In genomic region chr1:155308493-155309422, GRCh38 we compare ENCODE assay signal across 8 cellular contexts. TPM values are rescaled to one million over a fixed set of nuclear protein-coding genes. Genes with fewer than 3 reads are reported as not detected.
DNase-seq lines count a peak whose midpoint lies in the region; TF ChIP-seq lines count a peak whose summit lies in the region.

TSS of gene FDPS (plus strand) at chr1:155308866. CDS start at chr1:155309790, 924 bp downstream.

- H2AK5ac ChIP-seq in H9 (ENCODE audit: insufficient read length, low read length), result no peak within 1 kb of the TSS

- H3K27ac Mint-ChIP-seq in H9 (peak within 1 kb of the TSS; percentile 98 to 99 (median 99)), nephron (peak within 1 kb of the TSS; percentile 87 to 97 (median 96))
- peak within 1 kb of the TSS; percentile 98 for H3K27ac Mint-ChIP-seq in stimulated activated naive CD8-positive, alpha-beta T cell treated with anti-CD3 and anti-CD28 coated beads, Interleukin-15, Interleukin-2, amounts not matched to agents 100 ng/mL and 50 ng/mL, for 24 hours

- peak within 1 kb of the TSS; percentile 60 for H3K18ac ChIP-seq in H9 (ENCODE audit: insufficient read length, low read depth, low read length)

- H3K4me2 ChIP-seq in H9 (ENCODE audit: insufficient read depth, insufficient read length, low read length), result peak within 1 kb of the TSS; percentile 94

- H3K23me2 ChIP-seq in H9 (ENCODE audit: insufficient read length, low read depth, low read length, poor library complexity, severe bottlenecking), result peaks cover 10% of the 10 kb centered on the region

- H3K27me3 Mint-ChIP-seq in H9 (ENCODE audit: low read depth), result no peaks in the 10 kb centered on the region
- no peaks in the 10 kb centered on the region for H3K27me3 Mint-ChIP-seq in nephron (ENCODE audit: low read depth)
- no peaks in the 10 kb centered on the region for H3K27me3 Mint-ChIP-seq in stimulated activated naive CD8-positive, alpha-beta T cell treated with anti-CD3 and anti-CD28 coated beads, Interleukin-15, Interleukin-2, amounts not matched to agents 100 ng/mL and 50 ng/mL, for 24 hours

- peaks cover 10% of the 10 kb centered on the region; the same call in 1 of the 2 replicates for H3K79me2 ChIP-seq in H9 (ENCODE audit: insufficient read depth, low read length)

- peak within 1 kb of the TSS; percentile 84 for H3K27ac ChIP-seq in H9 (ENCODE audit: insufficient read length, low read depth, low read length)

- H4K5ac ChIP-seq in H9 (ENCODE audit: insufficient read length, low read depth, low read length), result no peak within 1 kb of the TSS

- H3K4me1 Mint-ChIP-seq in H9 (peaks cover 13 to 24% of the 10 kb centered on the region in 2 experiments), nephron (peaks cover 28% of the 10 kb centered on the region)
- H3K4me1 Mint-ChIP-seq in stimulated activated naive CD8-positive, alpha-beta T cell treated with anti-CD3 and anti-CD28 coated beads, Interleukin-15, Interleukin-2, amounts not matched to agents 100 ng/mL and 50 ng/mL, for 24 hours (ENCODE audit: low read depth), result peaks cover 34% of the 10 kb centered on the region

- H3K14ac ChIP-seq in H9 (ENCODE audit: insufficient read depth, low read length), result no peak within 1 kb of the TSS; the same call in 1 of the 2 replicates

- H3K4me3 ChIP-seq in MG63 (peak within 1 kb of the TSS; percentile 81), fibroblast of pulmonary artery (replicated peaks; ENCODE audit: low read depth, low read length) (peak within 1 kb of the TSS; percentile 95)

- no peaks in the 10 kb centered on the region for H4K20me1 ChIP-seq in H9 (ENCODE audit: control insufficient read depth, insufficient read depth, insufficient read length)

- H4K91ac ChIP-seq in H9 (ENCODE audit: insufficient read length, low read depth, low read length), result no peak within 1 kb of the TSS

- no peak within 1 kb of the TSS for H4K8ac ChIP-seq in H9 (replicated peaks; ENCODE audit: insufficient read length, low read depth, low read length)

- H3K36me3 Mint-ChIP-seq in H9 (ENCODE audit: insufficient read depth in 1 of 3, low read depth in 3 of 3) (peaks cover 30 to 38% (median 36%) of the 10 kb centered on the region in 3 experiments; a peak in 6 of 7 replicates), nephron (ENCODE audit: low read depth) (peaks cover 24% of the 10 kb centered on the region)
- peaks cover 41% of the 10 kb centered on the region for H3K36me3 Mint-ChIP-seq in stimulated activated naive CD8-positive, alpha-beta T cell treated with anti-CD3 and anti-CD28 coated beads, Interleukin-15, Interleukin-2, amounts not matched to agents 100 ng/mL and 50 ng/mL, for 24 hours (ENCODE audit: low read depth)

- WGBS in H9 (ENCODE audit: extremely low coverage, insufficient read length, low lambda C conversion rate), result no CpG with 5 or more reads among the region's 51 CpGs

- H3K9me3 Mint-ChIP-seq in H9 (no peaks in the 10 kb centered on the region), nephron (no peaks in the 10 kb centered on the region)
- no peaks in the 10 kb centered on the region for H3K9me3 Mint-ChIP-seq in stimulated activated naive CD8-positive, alpha-beta T cell treated with anti-CD3 and anti-CD28 coated beads, Interleukin-15, Interleukin-2, amounts not matched to agents 100 ng/mL and 50 ng/mL, for 24 hours

- H3K27me3 ChIP-seq in H9 (ENCODE audit: insufficient read depth, low read length) (no peaks in the 10 kb centered on the region), MG63 (no peaks in the 10 kb centered on the region)

- no peak within 1 kb of the TSS for H2BK20ac ChIP-seq in H9 (ENCODE audit: low read depth, low read length, poor library complexity, severe bottlenecking)

- H3K79me1 ChIP-seq in H9 (ENCODE audit: insufficient read depth, low read depth, low read length, poor library complexity, severe bottlenecking), result peaks cover 5% of the 10 kb centered on the region

- H2BK12ac ChIP-seq in H9 (ENCODE audit: insufficient read length, low read depth, low read length), result no peak within 1 kb of the TSS

- H2BK5ac ChIP-seq in H9 (ENCODE audit: insufficient read length, low read length), result no peak within 1 kb of the TSS

- no peak within 1 kb of the TSS for H3K56ac ChIP-seq in H9 (ENCODE audit: insufficient read length, low read depth, low read length)

- H3K4me3 Mint-ChIP-seq in H9 (peak within 1 kb of the TSS; percentile 95 to 98), nephron (peak within 1 kb of the TSS; percentile 97 to 99 (median 97))
- peak within 1 kb of the TSS; percentile 97 for H3K4me3 Mint-ChIP-seq in stimulated activated naive CD8-positive, alpha-beta T cell treated with anti-CD3 and anti-CD28 coated beads, Interleukin-15, Interleukin-2, amounts not matched to agents 100 ng/mL and 50 ng/mL, for 24 hours

- DNase-seq in ELR (ENCODE audit: low read depth) (peak; percentile 98), H9 (peak; percentile 99), MG63 (peak; percentile 100), SHP77 treated with DMSO at 0.1 percent for 48 hours (lab: John Stamatoyannopoulos, UW) (peak; percentile 100), fibroblast of pulmonary artery (ENCODE audit: low read depth) (peak; percentile 99)
- peak; percentile 99 for DNase-seq in activated effector memory CD4-positive, alpha-beta T cell treated with anti-CD3 and anti-CD28 coated beads, Interleukin-2, amount 50 U/mL, for 16 hours

- peaks cover 30% of the 10 kb centered on the region for H3K36me3 ChIP-seq in MG63

- H3K9me3 ChIP-seq in H9 (ENCODE audit: control insufficient read depth, low read depth, low read length), result no peaks in the 10 kb centered on the region
- no peaks in the 10 kb centered on the region for H3K9me3 ChIP-seq in MG63

- H2BK15ac ChIP-seq in H9 (ENCODE audit: low read depth, low read length), result no peak within 1 kb of the TSS

- H2BK120ac ChIP-seq in H9 (ENCODE audit: low read depth, low read length, poor library complexity, severe bottlenecking), result no peak within 1 kb of the TSS

- peak within 1 kb of the TSS; percentile 83 for H3K9ac ChIP-seq in H9 (ENCODE audit: extremely low read depth, insufficient read length, low read length)

- H3K4ac ChIP-seq in H9 (ENCODE audit: low read depth, low read length), result no peak within 1 kb of the TSS

- no peak for TF ChIP-seq CTCF in H9 (conservative IDR thresholded peaks at IDR 0.05)
- TF ChIP-seq CTCF in fibroblast of pulmonary artery (IDR thresholded peaks at IDR 0.05; ENCODE audit: low read length, missing control alignments), result no peak
- TF ChIP-seq CTCF in nephron (IDR thresholded peaks at IDR 0.05; ENCODE audit: unreplicated experiment in 3 of 3), result peak in 1 of 3 experiments; percentile 8

- H3K4me1 ChIP-seq in H9 (ENCODE audit: insufficient read depth, low read length), result peaks cover 3% of the 10 kb centered on the region; the same call in 1 of the 2 replicates

- no peak within 1 kb of the TSS for H2AFZ ChIP-seq in H9 (ENCODE audit: low read length)

- H3K23ac ChIP-seq in H9 (ENCODE audit: insufficient read length, low read depth, low read length), result no peak within 1 kb of the TSS

- no peak within 1 kb of the TSS for H3T11ph ChIP-seq in H9 (ENCODE audit: low read length)

RNA-seq across cellular contexts. Expression of gene FDPS, which starts in this region (rescaled TPM):
- total RNA-seq in H9 (2021), result 271 and 273 TPM in 2 replicates
- total RNA-seq in MG63 (2014; rRNA removed; shearing (Covaris generic); ENCODE audit: low replicate concordance), result 267 and 286 TPM in 2 replicates

Comparison
In these comparisons a context has a peak if more than half of its experiments do, and no peak if none do; other contexts are left out.
1. Peak in every context shown above with its lines: DNase-seq, H3K4me3 ChIP-seq and H3K27ac ChIP-seq.